ENCODE assay signal across 21 cellular contexts in genomic region chr7:67843001-67843400, GRCh38.
"Had no signal": no experiment of that assay in that cellular context is flagged by ENCODE, and none has a peak within 500 bp of the region (broad histone marks: within the 10 kb centered on the region; RNA-seq: fewer than 3 reads in every experiment).

No MANE protein-coding gene starts in this region.

- H3K4me1 Mint-ChIP-seq: activated CD4-positive, alpha-beta T cell treated with anti-CD3 and anti-CD28 coated beads, Interleukin-2, amount 10 ng/mL, durations not matched to agents 7 days and 5 days; activated naive CD8-positive, alpha-beta T cell treated with anti-CD3 and anti-CD28 coated beads, Interleukin-2, amount 10 ng/mL, durations not matched to agents 7 days and 5 days; activated T-helper 17 cell treated with anti-CD3 and anti-CD28 coated beads, Interleukin-2, amount 50 U/mL, for 72 hours had no signal

- H3K27ac ChIP-seq: adrenal gland, breast epithelium had no signal

- H3K4me3 ChIP-seq: adrenal gland, breast epithelium had no signal

- H3K27me3 Mint-ChIP-seq: activated CD4-positive, alpha-beta memory T cell treated with anti-CD3 and anti-CD28 coated beads for 36 hours; activated CD4-positive, alpha-beta T cell treated with anti-CD3 and anti-CD28 coated beads, Interleukin-2, amount 10 ng/mL, durations not matched to agents 7 days and 5 days; activated naive CD8-positive, alpha-beta T cell treated with anti-CD3 and anti-CD28 coated beads, Interleukin-2, amount 10 ng/mL, durations not matched to agents 7 days and 5 days; activated T-helper 17 cell treated with anti-CD3 and anti-CD28 coated beads, Interleukin-2, amount 50 U/mL, for 72 hours had no signal

- DNase-seq: activated CD4-positive, alpha-beta memory T cell treated with anti-CD3 and anti-CD28 coated beads for 36 hours; activated CD4-positive, alpha-beta T cell treated with anti-CD3 and anti-CD28 coated beads, Interleukin-2, amount 10 ng/mL, durations not matched to agents 7 days and 5 days; activated CD8-positive, alpha-beta memory T cell treated with anti-CD3 and anti-CD28 coated beads for 24 hours; activated gamma-delta T cell; activated naive CD4-positive, alpha-beta T cell treated with anti-CD3 and anti-CD28 coated beads, Interleukin-2, amount 50 U/mL, for 16 hours; activated naive CD8-positive, alpha-beta T cell treated with anti-CD3 and anti-CD28 coated beads, Interleukin-2, amount 10 ng/mL, durations not matched to agents 7 days and 5 days; activated T-cell treated with anti-CD3 and anti-CD28 coated beads, Interleukin-2, amount 50 U/mL, for 4 hours; adrenal gland; aorta; Kasumi-1; KBM-7; NCI-H1417; NCI-H1930; NCI-H2171; NCI-H2227 treated with DMSO at 0.1 percent for 48 hours; NCI-H446 treated with DMSO at 0.1 percent for 48 hours; NCI-H524 treated with DMSO at 0.1 percent for 48 hours; SHP77 treated with DMSO at 0.1 percent for 48 hours had no signal

- H3K4me3 Mint-ChIP-seq: activated CD4-positive, alpha-beta memory T cell treated with anti-CD3 and anti-CD28 coated beads for 36 hours; activated CD4-positive, alpha-beta T cell treated with anti-CD3 and anti-CD28 coated beads, Interleukin-2, amount 10 ng/mL, durations not matched to agents 7 days and 5 days; activated naive CD8-positive, alpha-beta T cell treated with anti-CD3 and anti-CD28 coated beads, Interleukin-2, amount 10 ng/mL, durations not matched to agents 7 days and 5 days; activated T-cell treated with anti-CD3 and anti-CD28 coated beads, Interleukin-2, amount 50 U/mL, for 4 hours; activated T-helper 17 cell treated with anti-CD3 and anti-CD28 coated beads, Interleukin-2, amount 50 U/mL, for 72 hours; T-helper 1 cell treated with Interleukin-12 subunit alpha and Interleukin-12 subunit beta and Interleukin-4 antibody, amounts not matched to agents 30 μg/mL and 1 μg/mL, for 36 hours had no signal

- H3K4me1 ChIP-seq: adrenal gland, breast epithelium had no signal

- H3K27ac Mint-ChIP-seq: activated CD4-positive, alpha-beta memory T cell treated with anti-CD3 and anti-CD28 coated beads for 36 hours; activated CD4-positive, alpha-beta T cell treated with anti-CD3 and anti-CD28 coated beads, Interleukin-2, amount 10 ng/mL, durations not matched to agents 7 days and 5 days; activated naive CD8-positive, alpha-beta T cell treated with anti-CD3 and anti-CD28 coated beads, Interleukin-2, amount 10 ng/mL, durations not matched to agents 7 days and 5 days; activated T-helper 17 cell treated with anti-CD3 and anti-CD28 coated beads, Interleukin-2, amount 50 U/mL, for 72 hours; T-helper 1 cell treated with Interleukin-12 subunit alpha and Interleukin-12 subunit beta and Interleukin-4 antibody, amounts not matched to agents 30 μg/mL and 1 μg/mL, for 36 hours had no signal

- H3K27me3 ChIP-seq: adrenal gland, breast epithelium had no signal

- ATAC-seq: activated T-cell treated with anti-CD3 and anti-CD28 coated beads, Interleukin-2, amount 50 U/mL, for 4 hours; activated T-helper 17 cell treated with anti-CD3 and anti-CD28 coated beads, Interleukin-2, amount 50 U/mL, for 72 hours had no signal

- H3K9me3 ChIP-seq: adrenal gland, breast epithelium had no signal

- H3K36me3 Mint-ChIP-seq: activated CD4-positive, alpha-beta memory T cell treated with anti-CD3 and anti-CD28 coated beads for 36 hours; activated naive CD8-positive, alpha-beta T cell treated with anti-CD3 and anti-CD28 coated beads, Interleukin-2, amount 10 ng/mL, durations not matched to agents 7 days and 5 days had no signal

- H3K36me3 ChIP-seq: adrenal gland, breast epithelium had no signal
